18 cellular contexts compared by ENCODE assay signal in the genomic region with DNA sequence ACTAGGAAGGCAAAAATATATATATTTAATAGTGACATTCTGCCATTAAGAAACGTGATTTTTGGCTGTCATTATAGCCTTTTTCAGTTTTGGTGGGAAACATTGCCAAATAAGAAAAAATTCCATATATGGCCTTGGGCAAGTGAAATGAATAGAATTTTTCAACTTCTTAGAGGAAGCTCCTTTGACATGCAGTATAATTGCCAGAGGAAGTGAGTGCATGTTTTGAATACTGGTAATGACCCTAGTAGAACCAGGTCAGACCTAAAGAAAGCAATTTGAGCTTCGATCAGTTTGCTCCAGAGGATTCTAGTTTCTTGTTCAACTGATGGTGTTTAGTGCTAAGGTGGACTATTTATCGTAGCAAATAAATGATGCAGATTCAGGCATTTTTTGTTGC. TPM values are rescaled to one million over a fixed set of nuclear protein-coding genes. Genes with fewer than 3 reads are reported as not detected.
DNase-seq lines count a peak whose midpoint lies in the region; ATAC-seq, FAIRE-seq and TF ChIP-seq lines count a peak whose summit lies in the region.
"Had no signal": no experiment of that assay in that cellular context is flagged by ENCODE, and none has a peak within 500 bp of the region (broad histone marks: within the 10 kb centered on the region; RNA-seq: fewer than 3 reads in every experiment).

No MANE protein-coding gene starts in this region.

- H3K23ac ChIP-seq in mesendoderm (ENCODE audit: low read length) = no peak overlapping the region

- H3K36me3 Mint-ChIP-seq in CD4-positive, alpha-beta T cell (ENCODE audit: low read depth) = no peaks in the 10 kb centered on the region
- no peaks in the 10 kb centered on the region for H3K36me3 Mint-ChIP-seq in natural killer cell treated with Interleukin-12 subunit alpha and Interleukin-12 subunit beta and Interleukin-15 and Interleukin-18, amount 100 ng/mL, for 72 hours
- H3K36me3 Mint-ChIP-seq: CD4-positive, CD25-positive, alpha-beta regulatory T cell had no signal

- DNase-seq in H54 (ENCODE audit: insufficient read length, low spot score) (no peak), NOMO-1 (lab: John Stamatoyannopoulos, UW; ENCODE audit: unreplicated experiment in 2 of 2) (peak; percentile 28 to 58), dermis blood vessel endothelial cell (peak; percentile 40), mesendoderm (peak; percentile 22), sciatic nerve (ENCODE audit: low spot score) (no peak), NCI-H187 (lab: John Stamatoyannopoulos, UW) (no peak)
- DNase-seq in CD4-positive, alpha-beta T cell = no peak
- no peak for DNase-seq in natural killer cell treated with Interleukin-12 subunit alpha and Interleukin-12 subunit beta and Interleukin-15 and Interleukin-18, amount 100 ng/mL, for 72 hours (ENCODE audit: low spot score)
- DNase-seq: AML-193; CD4-positive, CD25-positive, alpha-beta regulatory T cell; H9; IMR-90; Kasumi-1; NCI-H1048; NCI-H1694 treated with DMSO at 0.1 percent for 48 hours; Peyer's patch; SHP77 had no signal

- no peak overlapping the region for H3K9ac ChIP-seq in mesendoderm (ENCODE audit: low read length)

- no peak overlapping the region for H3K4me3 ChIP-seq in mesendoderm (ENCODE audit: low read length)
- H3K4me3 ChIP-seq: Peyer's patch had no signal

- H3K18ac ChIP-seq in mesendoderm (ENCODE audit: low read length) = no peak overlapping the region

- no peak overlapping the region for H3K27ac Mint-ChIP-seq in CD4-positive, alpha-beta T cell
- H3K27ac Mint-ChIP-seq in natural killer cell treated with Interleukin-12 subunit alpha and Interleukin-12 subunit beta and Interleukin-15 and Interleukin-18, amount 100 ng/mL, for 72 hours = no peak overlapping the region
- H3K27ac Mint-ChIP-seq: CD4-positive, CD25-positive, alpha-beta regulatory T cell; H9 had no signal

- no peak overlapping the region for H2BK120ac ChIP-seq in mesendoderm (ENCODE audit: low read depth, low read length)

- H3K4me2 ChIP-seq in mesendoderm (ENCODE audit: low read length) = no peak overlapping the region

- CTCF ChIA-PET in CD4-positive, alpha-beta T cell (lab: Charles Lee) = no interaction called here

- H3K4ac ChIP-seq in mesendoderm (ENCODE audit: low read depth, low read length) = no peak overlapping the region

- H3K9me3 ChIP-seq in CD4-positive, alpha-beta T cell (ENCODE audit: control insufficient read depth, low read length) = no peaks in the 10 kb centered on the region
- H3K9me3 ChIP-seq: Peyer's patch had no signal

- no peak overlapping the region for H4K8ac ChIP-seq in mesendoderm (ENCODE audit: low read depth, low read length)

- no peak overlapping the region for H3K56ac ChIP-seq in mesendoderm (ENCODE audit: low read length)

- no peaks in the 10 kb centered on the region for H3K79me2 ChIP-seq in mesendoderm (ENCODE audit: control insufficient read depth, insufficient read depth, low read length)

- no peak overlapping the region for H2BK5ac ChIP-seq in mesendoderm (ENCODE audit: low read length)

- no CpG with 5 or more reads among the region's 3 CpGs for WGBS in mesendoderm (ENCODE audit: extremely low coverage, insufficient coverage, low lambda C conversion rate)

- no peaks in the 10 kb centered on the region for H3K79me1 ChIP-seq in mesendoderm (ENCODE audit: low read length)

- ATAC-seq in sciatic nerve = no peak
- ATAC-seq in CD4-positive, alpha-beta T cell (ENCODE audit: poor library complexity) = no peak
- no peak for ATAC-seq in natural killer cell treated with Interleukin-12 subunit alpha and Interleukin-12 subunit beta and Interleukin-15 and Interleukin-18, amount 100 ng/mL, for 72 hours

- no peak overlapping the region for H3K27ac ChIP-seq in mesendoderm (ENCODE audit: low read depth, low read length)
- H3K27ac ChIP-seq in CD4-positive, alpha-beta T cell (ENCODE audit: low read depth, low read length) = no peak overlapping the region
- H3K27ac ChIP-seq: Peyer's patch had no signal

- TF ChIP-seq POLR2A in H54 (IDR thresholded peaks at IDR 0.05; ENCODE audit: low read depth, low read length) = no peak

- no peaks in the 10 kb centered on the region for H3K4me1 Mint-ChIP-seq in CD4-positive, alpha-beta T cell (ENCODE audit: low read depth)
- no peaks in the 10 kb centered on the region for H3K4me1 Mint-ChIP-seq in natural killer cell treated with Interleukin-12 subunit alpha and Interleukin-12 subunit beta and Interleukin-15 and Interleukin-18, amount 100 ng/mL, for 72 hours (ENCODE audit: low read depth in 2 of 2)
- H3K4me1 Mint-ChIP-seq: CD4-positive, CD25-positive, alpha-beta regulatory T cell had no signal

- no peaks in the 10 kb centered on the region for H3K27me3 ChIP-seq in mesendoderm (ENCODE audit: insufficient read depth, low read length, poor library complexity)
- H3K27me3 ChIP-seq in CD4-positive, alpha-beta T cell (ENCODE audit: control insufficient read depth, insufficient read depth, low read length) = no peaks in the 10 kb centered on the region
- H3K27me3 ChIP-seq: Peyer's patch had no signal

- H3K4me1 ChIP-seq in mesendoderm (ENCODE audit: control insufficient read depth, low read depth, low read length) = no peaks in the 10 kb centered on the region
- H3K4me1 ChIP-seq: Peyer's patch had no signal

- FAIRE-seq in H54 (lab: Jason Lieb, UNC) = peak; percentile 55
- FAIRE-seq: D721Med had no signal

- H2AK5ac ChIP-seq in mesendoderm (ENCODE audit: low read length) = no peak overlapping the region

- intact Hi-C loops in sciatic nerve (cut with DNase I) = no loop called here
- intact Hi-C loops in CD4-positive, alpha-beta T cell (cut with DNase I, micrococcal nuclease) = no loop called here

- no peak for TF ChIP-seq CTCF in CD4-positive, alpha-beta T cell (IDR thresholded peaks at IDR 0.05)

- H3K27me3 Mint-ChIP-seq in CD4-positive, alpha-beta T cell = no peaks in the 10 kb centered on the region
- peaks cover 8 to 16% of the 10 kb centered on the region in 2 donors for H3K27me3 Mint-ChIP-seq in natural killer cell treated with Interleukin-12 subunit alpha and Interleukin-12 subunit beta and Interleukin-15 and Interleukin-18, amount 100 ng/mL, for 72 hours

- no peak overlapping the region for H2BK15ac ChIP-seq in mesendoderm (replicated peaks; ENCODE audit: low read depth)

- no peak overlapping the region for H4K5ac ChIP-seq in mesendoderm (ENCODE audit: low read length)

- H3K4me3 Mint-ChIP-seq in CD4-positive, alpha-beta T cell = no peak overlapping the region
- H3K4me3 Mint-ChIP-seq in natural killer cell treated with Interleukin-12 subunit alpha and Interleukin-12 subunit beta and Interleukin-15 and Interleukin-18, amount 100 ng/mL, for 72 hours = no peak overlapping the region
- H3K4me3 Mint-ChIP-seq: CD4-positive, CD25-positive, alpha-beta regulatory T cell; H9 had no signal

- no peaks in the 10 kb centered on the region for H3K9me3 Mint-ChIP-seq in CD4-positive, alpha-beta T cell
- H3K9me3 Mint-ChIP-seq in natural killer cell treated with Interleukin-12 subunit alpha and Interleukin-12 subunit beta and Interleukin-15 and Interleukin-18, amount 100 ng/mL, for 72 hours = no peaks in the 10 kb centered on the region
- H3K9me3 Mint-ChIP-seq: H9 had no signal

- POLR2A ChIA-PET in CD4-positive, alpha-beta T cell (lab: Charles Lee) = no interaction called here

- H3K36me3 ChIP-seq in mesendoderm (ENCODE audit: control insufficient read depth, insufficient read depth, low read length) = no peaks in the 10 kb centered on the region
- H3K36me3 ChIP-seq: Peyer's patch had no signal

RNA-seq across cellular contexts. Expression of a gene that starts 26.2 kb away (rescaled TPM):
- not detected in 2 replicates for total RNA-seq in dermis blood vessel endothelial cell
- polyA plus RNA-seq in mesendoderm (2013, experiment 1 of 2) = 0.59 TPM
- polyA plus RNA-seq in mesendoderm (2013, experiment 2 of 2) = 0.56 TPM
- 5.4 TPM for total RNA-seq in sciatic nerve
- under 1 TPM; 0.19 to 0.45 TPM for total RNA-seq in CD4-positive, alpha-beta T cell
- total RNA-seq in natural killer cell treated with Interleukin-12 subunit alpha and Interleukin-12 subunit beta and Interleukin-15 and Interleukin-18, amount 100 ng/mL, for 72 hours = under 1 TPM; 0.11 to 0.24 TPM

Comparison
In these comparisons a context has a peak if more than half of its experiments do, and no peak if none do; other contexts are left out.
1. DNase-seq: peak in NOMO-1 (2 of 2), dermis blood vessel endothelial cell (single experiment) and mesendoderm (single experiment); none in H54 (single experiment), sciatic nerve (single experiment), CD4-positive, alpha-beta T cell (0 of 10), NCI-H187 (0 of 2) and natural killer cell treated with Interleukin-12 subunit alpha and Interleukin-12 subunit beta and Interleukin-15 and Interleukin-18, amount 100 ng/mL, for 72 hours (single experiment).